8 cellular contexts compared by ENCODE assay signal in genomic region chr11:111777094-111778046, GRCh38. TPM values are rescaled to one million over a fixed set of nuclear protein-coding genes. Genes with fewer than 3 reads are reported as not detected.
A peak's percentile ranks its signal among the peaks of the same experiment; 100 is the strongest.
DNase-seq lines count a peak whose midpoint lies in the region; ATAC-seq and TF ChIP-seq lines count a peak whose summit lies in the region.

No MANE protein-coding gene starts in this region.

- DNase-seq in stimulated activated CD4-positive, alpha-beta T cell treated with anti-CD3 and anti-CD28 coated beads, Interleukin-2, amount 100 ng/mL, for 4 hours (ENCODE audit: low read depth) = peak; percentile 12
- no peak for DNase-seq in stimulated activated CD4-positive, alpha-beta T cell treated with anti-CD3 and anti-CD28 coated beads, Interleukin-4, amount 100 ng/mL, for 1 hour
- DNase-seq in KG1 (lab: John Stamatoyannopoulos, UW) (peak; percentile 46), Panc1 (ENCODE audit: low read depth, low spot score) (peak; percentile 45), right lobe of liver (peak in 1 of 3 donors; percentile 79), ureter (ENCODE audit: low spot score) (peak; percentile 48)

- H3K4me1 ChIP-seq in Panc1 (ENCODE audit: control insufficient read depth, insufficient read depth, low read length) (no peaks in the 10 kb centered on the region), right lobe of liver (peaks cover 0 to 66% (median 28%) of the 10 kb centered on the region in 4 donors)

- CTCF ChIA-PET in Panc1 (lab: Charles Lee) = interaction anchor here (0.5 to 1.3 kb wide), 15 partner anchors 9 to 337 kb away, joined by 3 to 7 read pairs (median 3); partner anchors contain the start of gene PPP2R1B

- TF ChIP-seq CTCF in Panc1 (IDR thresholded peaks at IDR 0.05) (peak; percentile 77), right lobe of liver (IDR thresholded peaks at IDR 0.05) (peak; percentile 73 to 85 (median 80))

- POLR2A ChIA-PET in Panc1 (lab: Charles Lee) = interaction anchor here (0.5 kb wide), 1 partner anchor 172 kb away, joined by 8 read pairs; no protein-coding TSS in a partner anchor

- peak; percentile 53 for ATAC-seq in GM21737 (IDR thresholded peaks at IDR 0.05; ENCODE audit: unreplicated experiment)
- peak; percentile 95 for ATAC-seq in Panc1
- ATAC-seq in right lobe of liver = peak; percentile 70 to 83 (median 76)

- in situ Hi-C loops in Panc1 (cut with HindIII; ENCODE audit: low pct_unique_long_range_greater_than_20kb, low sequenced_read_pairs) = no loop called here

- H3K27ac ChIP-seq in Panc1 (ENCODE audit: low read length) = no peak overlapping the region
- peak overlapping the region; percentile 66 for H3K27ac ChIP-seq in cingulate gyrus (ENCODE audit: low read depth, low read length)
- H3K27ac ChIP-seq in right lobe of liver = peak overlapping the region; percentile 58 to 94 (median 91)

- H3K9me3 ChIP-seq in Panc1 (ENCODE audit: control insufficient read depth, insufficient read depth, low read depth, low read length) (no peaks in the 10 kb centered on the region), right lobe of liver (no peaks in the 10 kb centered on the region)

- H3K36me3 ChIP-seq in Panc1 (ENCODE audit: control insufficient read depth, insufficient read depth, low read length) (no peaks in the 10 kb centered on the region), right lobe of liver (no peaks in the 10 kb centered on the region)

- WGBS in right lobe of liver (ENCODE audit: insufficient coverage, low coverage, low lambda C conversion rate, missing lambda C conversion rate) = 37% methylated on average over 4 of the region's 4 CpGs

- no peaks in the 10 kb centered on the region for H3K27me3 ChIP-seq in Panc1 (ENCODE audit: control insufficient read depth, insufficient read depth, low read length)
- no peaks in the 10 kb centered on the region for H3K27me3 ChIP-seq in right lobe of liver

- peak; percentile 76 for TF ChIP-seq POLR2A in right lobe of liver (IDR thresholded peaks at IDR 0.05)

- intact Hi-C loops in Panc1 (cut with micrococcal nuclease; ENCODE audit: unreplicated experiment) (loop anchor here (1.0 to 5.0 kb wide), 4 partner anchors 65 to 212 kb away; no protein-coding TSS in a partner anchor), right lobe of liver (cut with DNase I) (loop anchor here in 1 of 2 donors (10.0 kb wide), 1 partner anchor 173 kb away; the partner anchor contains the start of gene SIK2)

- BruUV-seq in Panc1 (replicated peaks; lab: Mats Ljungman, UMichigan) = no TSS peak

- no peak overlapping the region for H3K4me3 ChIP-seq in Panc1 (ENCODE audit: low read depth in 2 of 2, low read length in 2 of 2)
- H3K4me3 ChIP-seq in right lobe of liver = peak overlapping the region in 2 of 3 donors; percentile 18 to 32

RNA-seq across cellular contexts. Expression of gene PPP2R1B, which starts 11.2 kb away (rescaled TPM):
- total RNA-seq in Panc1 (2021; ENCODE audit: unreplicated experiment) (57.7 TPM), right lobe of liver (100 to 1,000 TPM in 1 of 6 experiments, 10 to 100 TPM in 5; 44.5 to 150 (median 59.6) TPM), ureter (27.5 TPM)
- polyA plus RNA-seq in Panc1 (2012; ENCODE audit: insufficient read length) = 33.6 TPM

Comparison
In these comparisons a context has a peak if more than half of its experiments do, and no peak if none do; other contexts are left out.
1. H3K4me3 ChIP-seq: peak in right lobe of liver (2 of 3); none in Panc1 (0 of 2).
2. Peak in every context shown above with its lines, with median percentiles within 50 percentile points of each other: ATAC-seq.